ENCODE assay signal across 20 cellular contexts in genomic region chr15:48800245-48800644, GRCh38. TPM values are rescaled to one million over a fixed set of nuclear protein-coding genes. Genes with fewer than 3 reads are reported as not detected.
DNase-seq lines count a peak whose midpoint lies in the region; ATAC-seq, FAIRE-seq and TF ChIP-seq lines count a peak whose summit lies in the region.
"Had no signal": no experiment of that assay in that cellular context is flagged by ENCODE, and none has a peak within 500 bp of the region (broad histone marks: within the 10 kb centered on the region; RNA-seq: fewer than 3 reads in every experiment).

No MANE protein-coding gene starts in this region.

- H3K4me2 ChIP-seq in K562 (ENCODE audit: insufficient read depth, low read length) (no peak overlapping the region), MM.1S (ENCODE audit: low read depth, low read length) (no peak overlapping the region)
- H3K4me2 ChIP-seq: BLaER1 treated with 17β-estradiol and CSF1 and Interleukin-3, amounts not matched to agents 10 nM and 100 nM had no signal

- TF ChIP-seq EP300 in K562 (IDR thresholded peaks at IDR 0.05; ENCODE audit: low read length) = no peak

- TF ChIP-seq RAD21 in K562 (CRISPR knock-in tag; conservative IDR thresholded peaks at IDR 0.05 in 1 of 2, IDR thresholded peaks at IDR 0.05 in 1 of 2) = no peak

- ATAC-seq in left ventricle myocardium superior = no peak
- no peak for ATAC-seq in K562
- ATAC-seq: A549; CD8-positive, alpha-beta T cell; GM12878 had no signal

- H3K4me3 ChIP-seq in left ventricle myocardium inferior (no peak overlapping the region), K562 (no peak overlapping the region), MM.1S (ENCODE audit: low read length) (no peak overlapping the region)
- H3K4me3 ChIP-seq: A549; BLaER1 treated with 17β-estradiol and CSF1 and Interleukin-3, amounts not matched to agents 10 nM and 100 nM; GM12878; MG63; SK-N-MC had no signal

- no peak for TF ChIP-seq CTCF in left ventricle myocardium inferior (IDR thresholded peaks at IDR 0.05; ENCODE audit: borderline replicate concordance)
- TF ChIP-seq CTCF in K562 (IDR thresholded peaks at IDR 0.05 in 2 of 3, conservative IDR thresholded peaks at IDR 0.05 in 1 of 3; ENCODE audit: insufficient read depth in 2 of 3, low read depth in 1 of 3, low read length in 3 of 3) = no peak
- no peak for TF ChIP-seq CTCF in MM.1S (IDR thresholded peaks at IDR 0.05; ENCODE audit: low read length)

- H4K20me1 ChIP-seq in K562 (replicated peaks; ENCODE audit: control insufficient read depth, insufficient read depth, low read length) (no peaks in the 10 kb centered on the region), MM.1S (ENCODE audit: insufficient read depth, low read length) (0 out of 2 replicates have a peak, but pooled peaks cover 10% of the 10 kb centered on the region)

- FAIRE-seq in K562 (lab: Jason Lieb, UNC) (peak; percentile 51), H54 (lab: Jason Lieb, UNC) (no peak)
- FAIRE-seq: A549, GM12878 had no signal

- no peaks in the 10 kb centered on the region for H3K9me2 ChIP-seq in MM.1S (replicated peaks; ENCODE audit: insufficient read depth, low read length)

- H3K9me1 ChIP-seq in K562 (ENCODE audit: control insufficient read depth, insufficient read depth, low read length) = no peaks in the 10 kb centered on the region

- H3K79me2 ChIP-seq in K562 (ENCODE audit: control insufficient read depth, insufficient read depth, low read length) = peaks cover 58% of the 10 kb centered on the region
- H3K79me2 ChIP-seq in MM.1S (ENCODE audit: low read length) = peaks cover 67% of the 10 kb centered on the region

- H3K4me1 ChIP-seq in left ventricle myocardium inferior = no peaks in the 10 kb centered on the region
- peaks cover 0 to 3% of the 10 kb centered on the region in 2 experiments; a peak in 1 of 5 replicates for H3K4me1 ChIP-seq in K562 (replicated peaks in 1 of 2; ENCODE audit: control insufficient read depth in 2 of 2, insufficient read depth in 2 of 2, low read length in 2 of 2)
- H3K4me1 ChIP-seq in MM.1S (ENCODE audit: low read length) = peaks cover 8% of the 10 kb centered on the region

- CTCF ChIA-PET in K562 (lab: Yijun Ruan, JAX; ENCODE audit: low intra/inter-chr PET ratio) = interaction anchor here (0.6 to 1.4 kb wide), 2 partner anchors 441 to 442 kb away, joined by 3 to 4 read pairs; no protein-coding TSS in a partner anchor

- no TSS peak for BruUV-seq in K562 (replicated peaks; lab: Mats Ljungman, UMichigan)

- peaks cover 8% of the 10 kb centered on the region for H3F3A ChIP-seq in MM.1S (ENCODE audit: insufficient read depth, low read length)

- no peaks in the 10 kb centered on the region for H3K36me3 ChIP-seq in left ventricle myocardium inferior
- peaks cover 55% of the 10 kb centered on the region for H3K36me3 ChIP-seq in K562 (ENCODE audit: control insufficient read depth, insufficient read depth, low read length)
- H3K36me3 ChIP-seq in MM.1S (replicated peaks; ENCODE audit: insufficient read depth, low read length) = peaks cover 4% of the 10 kb centered on the region; the same call in 1 of the 2 replicates

- H3K27ac ChIP-seq in left ventricle myocardium inferior (replicated peaks) = peak overlapping the region; percentile 15
- H3K27ac ChIP-seq in K562 (ENCODE audit: extremely low read depth, low read depth, low read length) = no peak overlapping the region
- no peak overlapping the region for H3K27ac ChIP-seq in MM.1S (ENCODE audit: low read length)
- H3K27ac ChIP-seq: A549; BLaER1 treated with 17β-estradiol and CSF1 and Interleukin-3, amounts not matched to agents 10 nM and 100 nM; SK-N-MC had no signal

- H2AFZ ChIP-seq in K562 (ENCODE audit: low read depth, low read length) (no peak overlapping the region), MM.1S (ENCODE audit: low read length) (no peak overlapping the region)

- no peak for DNase-seq in left ventricle myocardium inferior
- DNase-seq in left ventricle myocardium superior = no peak
- no peak for DNase-seq in K562 (ENCODE audit: extremely low read depth in 1 of 4, low spot score in 3 of 4)
- DNase-seq in midbrain (lab: John Stamatoyannopoulos, UW) = peak; percentile 11
- DNase-seq in MM.1S = no peak
- no peak for DNase-seq in H54 (ENCODE audit: insufficient read length, low spot score)
- no peak for DNase-seq in NCI-H1417 treated with DMSO at 0.1 percent for 48 hours (lab: John Stamatoyannopoulos, UW)
- DNase-seq: CD8-positive, alpha-beta T cell; EL; H7; HFFc6; MG63; NCI-H1092; NCI-H146; NCI-H2029 treated with DMSO at 0.1 percent for 48 hours; SHP77 had no signal

- no peaks in the 10 kb centered on the region for H3K9me3 ChIP-seq in left ventricle myocardium inferior (replicated peaks)
- H3K9me3 ChIP-seq in K562 (replicated peaks; ENCODE audit: control insufficient read depth, insufficient read depth, low read depth, low read length) = no peaks in the 10 kb centered on the region
- no peaks in the 10 kb centered on the region for H3K9me3 ChIP-seq in MM.1S (replicated peaks; ENCODE audit: insufficient read depth, low read length)
- H3K9me3 ChIP-seq: A549; BLaER1 treated with 17β-estradiol and CSF1 and Interleukin-3, amounts not matched to agents 10 nM and 100 nM; MG63 had no signal

- no peak for TF ChIP-seq POLR2A in K562 (conservative IDR thresholded peaks at IDR 0.05)
- TF ChIP-seq POLR2A in H54 (IDR thresholded peaks at IDR 0.05; ENCODE audit: low read depth, low read length) = no peak

- H3K9ac ChIP-seq in K562 (ENCODE audit: insufficient read depth in 1 of 2, low read depth in 2 of 2, low read length in 2 of 2) (no peak overlapping the region), MM.1S (ENCODE audit: low read length) (no peak overlapping the region)
- H3K9ac ChIP-seq: BLaER1 treated with 17β-estradiol and CSF1 and Interleukin-3, amounts not matched to agents 10 nM and 100 nM had no signal

- POLR2A ChIA-PET in K562 (lab: Yijun Ruan, JAX) = no interaction called here

- in situ Hi-C loops in K562 (cut with MboI) = loop anchor here (25.0 kb wide), 1 partner anchor 438 kb away; no protein-coding TSS in a partner anchor

- no peaks in the 10 kb centered on the region for H3K27me3 ChIP-seq in left ventricle myocardium inferior (ENCODE audit: low read depth)
- no peaks in the 10 kb centered on the region for H3K27me3 ChIP-seq in K562 (ENCODE audit: control insufficient read depth in 2 of 2, insufficient read depth in 2 of 2, low read length in 2 of 2)
- H3K27me3 ChIP-seq in MM.1S (replicated peaks; ENCODE audit: insufficient read depth, low read length) = no peaks in the 10 kb centered on the region
- H3K27me3 ChIP-seq: BLaER1 treated with 17β-estradiol and CSF1 and Interleukin-3, amounts not matched to agents 10 nM and 100 nM; MG63 had no signal

- WGBS in K562 (ENCODE audit: insufficient coverage, low coverage, missing lambda C conversion rate) = 100% methylated on average over 1 of the region's 1 CpG

- intact Hi-C loops in left ventricle myocardium inferior (cut with micrococcal nuclease) = loop anchor here (10.0 kb wide), 1 partner anchor 445 kb away; no protein-coding TSS in a partner anchor
- intact Hi-C loops in left ventricle myocardium superior (cut with micrococcal nuclease) = no loop called here
- intact Hi-C loops in K562 (cut with micrococcal nuclease) = loop anchor here (5.0 to 10.0 kb wide), 2 partner anchors 295 to 443 kb away; no protein-coding TSS in a partner anchor

TF ChIP-seq in K562, 482 proteins besides CTCF, POLR2A, EP300 and RAD21 (continues in another document):
- TF ChIP-seq PHTF2 (CRISPR knock-in tag; IDR thresholded peaks at IDR 0.05) = no peak
- no peak for TF ChIP-seq POLR2H (tag; IDR thresholded peaks at IDR 0.05; ENCODE audit: low read depth)
- TF ChIP-seq ZNF143 (CRISPR knock-in tag; IDR thresholded peaks at IDR 0.05) = no peak
- no peak for TF ChIP-seq PYGO2 (tag; IDR thresholded peaks at IDR 0.05)
- TF ChIP-seq FOXK2 (conservative IDR thresholded peaks at IDR 0.05 in 1 of 2, IDR thresholded peaks at IDR 0.05 in 1 of 2; ENCODE audit: low read depth in 2 of 2) = no peak
- TF ChIP-seq HMBOX1 (IDR thresholded peaks at IDR 0.05) = no peak
- no peak for TF ChIP-seq BACH1 (tag; IDR thresholded peaks at IDR 0.05)
- no peak for TF ChIP-seq ZSCAN29 (IDR thresholded peaks at IDR 0.05)
- no peak for TF ChIP-seq HMG20A (CRISPR knock-in tag; conservative IDR thresholded peaks at IDR 0.05)
- TF ChIP-seq SMARCA5 (IDR thresholded peaks at IDR 0.05) = no peak
- TF ChIP-seq NFYB (IDR thresholded peaks at IDR 0.05; ENCODE audit: extremely low read depth, insufficient read length) = no peak
- TF ChIP-seq EZH2 (IDR thresholded peaks at IDR 0.05; ENCODE audit: borderline replicate concordance, low read depth, low read length) = no peak

RNA-seq across cellular contexts. Expression of gene CEP152, which starts 10.6 kb away (rescaled TPM):
- total RNA-seq in left ventricle myocardium inferior (1.3 TPM), left ventricle myocardium superior (1.3 TPM), K562 (2014; rRNA removed) (23.6 and 24.0 TPM in 2 replicates), K562 (2014; rRNA removed; fragmentation: Illumina TruSeq; extraction: Trizol) (43.0 and 52.6 TPM in 2 replicates), K562 (2015; rRNA removed; fragmentation: Illumina TruSeq; extraction: Trizol) (36.2 and 41.1 TPM in 2 replicates), K562 (2021) (21.8 and 26.0 TPM in 2 replicates)
- 82.1 and 159 TPM in 2 replicates for total RNA-seq in K562 (2011; cell fraction: chromatin; rRNA removed; ENCODE audit: low replicate concordance)
- total RNA-seq in K562 (2011; cell fraction: nucleolus; rRNA removed) = 23.8 and 41.8 TPM in 2 replicates
- 54.3 and 76.0 TPM in 2 replicates for total RNA-seq in K562 (2011; cell fraction: nucleoplasm; rRNA removed)
- polyA plus RNA-seq in K562 (2011; rRNA removed) (8.1 and 9.9 TPM in 2 replicates), K562 (2014; fragmentation: Illumina TruSeq; extraction: Trizol) (20.6 and 25.7 TPM in 2 replicates), K562 (2014; fragmentation: Nextera tagmentation; extraction: Ambion mirVana) (10 to 100 TPM; 12.0 to 14.2 TPM), K562 (2014; rRNA removed) (19.3 and 39.3 TPM in 2 replicates)
- 3.7 and 5.0 TPM in 2 replicates for polyA plus RNA-seq in K562 (2011; cell fraction: cytosol; rRNA removed)
- polyA plus RNA-seq in K562 (2011; cell fraction: nucleus; rRNA removed) = 31.5 and 33.2 TPM in 2 replicates
- 12.8 and 18.9 TPM in 2 replicates for polyA plus RNA-seq in K562 (2012)
- 52.2 and 59.6 TPM in 2 replicates for polyA minus RNA-seq in K562 (2011; rRNA and poly(A)+ RNA removed)
- 9.7 and 18.1 TPM in 2 replicates for polyA minus RNA-seq in K562 (2011; cell fraction: cytosol; rRNA and poly(A)+ RNA removed)
- 58.7 and 94.1 TPM in 2 replicates for polyA minus RNA-seq in K562 (2011; cell fraction: nucleus; rRNA and poly(A)+ RNA removed)
